Comparison of ENCODE assay signal across 21 cellular contexts in genomic region chr19:58095328-58095727, GRCh38. TPM values are rescaled to one million over a fixed set of nuclear protein-coding genes. Genes with fewer than 3 reads are reported as not detected.
"Had no signal": no experiment of that assay in that cellular context is flagged by ENCODE, and none has a peak within 500 bp of the region (broad histone marks: within the 10 kb centered on the region; RNA-seq: fewer than 3 reads in every experiment).

No MANE protein-coding gene starts in this region.

- H3K4me1 ChIP-seq: SJSA1 had no signal

- H3K27ac ChIP-seq: SJSA1, SK-N-MC had no signal

- H3K36me3 ChIP-seq: MG63, SJSA1 had no signal

- H3K4me3 ChIP-seq: MG63, SJSA1, SK-N-MC had no signal

- DNase-seq: Karpas-422, KG1, MG63, NCI-H1092, NCI-H1105 treated with DMSO at 0.1 percent for 48 hours, NCI-H1417 treated with DMSO at 0.1 percent for 48 hours, NCI-H146, NCI-H1694 treated with DMSO at 0.1 percent for 48 hours, NCI-H1930, NCI-H2081, NCI-H2107, NCI-H2227 treated with DMSO at 0.1 percent for 48 hours, NCI-H524, NCI-H526 treated with DMSO at 0.1 percent for 48 hours, NCI-H748 treated with DMSO at 0.1 percent for 48 hours, Right ventricle myocardium superior, RPMI8226, SIG-M5 had no signal

- H3K27me3 ChIP-seq: MG63, SJSA1 had no signal

RNA-seq across cellular contexts. Expression of gene ZSCAN18, which starts 2.7 kb away (rescaled TPM):
- total RNA-seq: HT-29 had no signal

RNA-seq across cellular contexts. Expression of gene ZNF135, which starts 36.2 kb away (rescaled TPM):
- total RNA-seq: HT-29, SJSA1 had no signal
